In the genomic region with DNA sequence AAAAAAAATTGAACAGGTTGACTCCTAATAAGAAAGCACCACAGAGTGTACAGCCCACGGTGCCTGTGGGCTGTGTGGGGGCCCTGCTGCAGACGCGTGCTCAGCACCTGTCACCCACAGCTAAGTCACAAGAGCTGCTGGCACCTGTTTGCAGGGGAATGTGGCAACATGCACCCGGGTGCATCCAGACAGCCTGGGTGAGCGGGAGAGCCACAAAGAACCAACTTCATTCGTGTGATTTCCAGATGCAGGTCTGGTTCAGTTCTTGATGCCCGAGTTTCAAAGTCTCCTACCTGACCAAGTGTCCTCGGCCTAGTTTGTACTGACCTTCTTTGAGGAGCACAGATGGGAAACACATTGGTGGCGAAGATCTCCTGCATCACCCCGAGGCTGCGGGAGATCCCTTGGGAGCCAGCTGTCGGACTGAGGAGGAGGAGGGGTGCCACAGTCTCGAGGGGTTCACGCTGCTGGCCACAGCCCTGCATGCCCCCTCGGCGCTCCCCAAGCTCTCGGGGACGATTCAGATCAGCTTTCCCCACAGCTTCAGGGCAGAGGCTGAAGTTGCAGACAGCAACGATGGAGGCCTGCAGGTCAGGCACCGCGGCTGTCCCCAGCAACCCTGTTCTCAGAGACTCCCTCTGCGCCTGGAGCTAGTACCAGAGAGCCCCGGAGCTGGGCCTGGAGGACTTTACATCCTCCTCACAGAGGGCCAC, we compare ENCODE assay signal across 1 cellular context.
TF ChIP-seq lines count a peak whose summit lies in the region.

No MANE protein-coding gene starts in this region.

TF ChIP-seq in IMR-90, 13 proteins besides CTCF, POLR2A, EP300 and RAD21:
- TF ChIP-seq BHLHE40 (IDR thresholded peaks at IDR 0.05; ENCODE audit: low read depth, low read length), result no peak
- TF ChIP-seq, protein P1, sequence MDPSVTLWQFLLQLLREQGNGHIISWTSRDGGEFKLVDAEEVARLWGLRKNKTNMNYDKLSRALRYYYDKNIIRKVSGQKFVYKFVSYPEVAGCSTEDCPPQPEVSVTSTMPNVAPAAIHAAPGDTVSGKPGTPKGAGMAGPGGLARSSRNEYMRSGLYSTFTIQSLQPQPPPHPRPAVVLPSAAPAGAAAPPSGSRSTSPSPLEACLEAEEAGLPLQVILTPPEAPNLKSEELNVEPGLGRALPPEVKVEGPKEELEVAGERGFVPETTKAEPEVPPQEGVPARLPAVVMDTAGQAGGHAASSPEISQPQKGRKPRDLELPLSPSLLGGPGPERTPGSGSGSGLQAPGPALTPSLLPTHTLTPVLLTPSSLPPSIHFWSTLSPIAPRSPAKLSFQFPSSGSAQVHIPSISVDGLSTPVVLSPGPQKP (IDR thresholded peaks at IDR 0.05; ENCODE audit: borderline replicate concordance, low read depth, low read length), result no peak
- TF ChIP-seq FOS (IDR thresholded peaks at IDR 0.05; ENCODE audit: low read depth, low read length), result no peak
- no peak for TF ChIP-seq MAFK (IDR thresholded peaks at IDR 0.05; ENCODE audit: low read depth, low read length)
